ENCODE assay signal across 14 cellular contexts in the genomic region with DNA sequence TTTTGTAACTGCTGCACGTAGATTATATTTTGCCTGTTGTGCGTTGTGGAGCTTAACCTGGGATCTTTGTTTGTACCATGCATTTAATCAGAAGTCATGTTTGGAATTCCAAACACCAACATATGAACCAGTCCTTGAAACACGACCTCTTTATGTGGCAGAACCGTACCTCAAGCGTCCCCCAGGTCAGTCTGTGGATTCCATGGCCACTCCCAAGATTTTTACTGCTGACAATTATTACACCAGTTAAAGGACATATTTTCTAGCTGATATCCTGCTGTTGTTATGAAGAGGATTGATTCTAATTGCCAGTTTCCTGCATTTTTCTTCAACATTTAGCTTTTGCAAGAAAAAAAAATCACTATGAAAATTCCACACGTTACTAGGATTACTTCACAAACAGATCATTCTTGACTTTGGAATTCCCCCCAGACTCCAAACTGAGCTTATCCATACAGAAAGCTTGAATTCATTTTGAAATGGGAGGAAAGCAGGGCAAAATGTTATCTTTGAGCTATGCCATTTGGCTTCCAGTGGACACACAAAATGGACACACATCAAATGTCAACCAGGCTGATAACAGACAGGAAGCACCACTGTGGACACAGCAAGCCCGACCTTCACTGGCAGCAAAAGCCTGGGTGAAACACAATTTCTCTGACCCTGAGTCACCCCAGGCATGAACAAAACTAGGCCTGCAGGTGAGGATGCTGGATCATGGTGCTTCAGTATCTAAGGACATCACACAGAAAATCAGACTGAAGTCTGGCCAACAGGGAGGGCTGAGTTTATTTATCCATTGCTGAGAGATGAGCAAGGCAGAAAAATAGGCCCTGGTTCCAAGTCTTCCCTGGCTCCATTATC.
DNase-seq lines count a peak whose midpoint lies in the region; ATAC-seq and TF ChIP-seq lines count a peak whose summit lies in the region.
"Had no signal": no experiment of that assay in that cellular context is flagged by ENCODE, and none has a peak within 500 bp of the region (broad histone marks: within the 10 kb centered on the region; RNA-seq: fewer than 3 reads in every experiment).

No MANE protein-coding gene starts in this region.

- TF ChIP-seq CTCF in lower lobe of right lung (IDR thresholded peaks at IDR 0.05): no peak
- no peak for TF ChIP-seq CTCF in transverse colon (IDR thresholded peaks at IDR 0.05)

- 48 to 58% methylated on average over 6 to 7 of the region's 7 CpGs for WGBS in transverse colon (ENCODE audit: low coverage in 1 of 2), 2 donors

- no peaks in the 10 kb centered on the region for H3K9me3 ChIP-seq in lower lobe of right lung
- no peaks in the 10 kb centered on the region for H3K9me3 ChIP-seq in transverse colon

- no peak for TF ChIP-seq POLR2A in transverse colon (IDR thresholded peaks at IDR 0.05)

- TF ChIP-seq EP300 in transverse colon (IDR thresholded peaks at IDR 0.05; ENCODE audit: low read depth): no peak

- peak overlapping the region; percentile 12 for H3K27ac ChIP-seq in lower lobe of right lung
- H3K27ac ChIP-seq in transverse colon: no peak overlapping the region
- H3K27ac ChIP-seq: KMS-11, WERI-Rb-1 had no signal

- intact Hi-C loops in Right ventricle myocardium superior (cut with DNase I) (no loop called here), cardiac septum (cut with DNase I) (loop anchor here (5.0 kb wide), 1 partner anchor 664 kb away; no protein-coding TSS in a partner anchor), lower lobe of right lung (cut with DNase I) (no loop called here), transverse colon (cut with DNase I; ENCODE audit: low total_unique reads) (no loop called here)

- H3K4me1 ChIP-seq in lower lobe of right lung (peaks cover 31% of the 10 kb centered on the region), transverse colon (peaks cover 0 to 29% (median 16%) of the 10 kb centered on the region in 4 donors)

- ATAC-seq in Right ventricle myocardium superior (ENCODE audit: poor library complexity) (peak; percentile 16), lower lobe of right lung (peak in 1 of 2 donors; percentile 35), GM21576 (IDR thresholded peaks at IDR 0.05; ENCODE audit: unreplicated experiment) (no peak)

- H3K36me3 ChIP-seq in lower lobe of right lung: no peaks in the 10 kb centered on the region
- no peaks in the 10 kb centered on the region for H3K36me3 ChIP-seq in transverse colon
- H3K36me3 ChIP-seq: WERI-Rb-1 had no signal

- H3K27me3 ChIP-seq in lower lobe of right lung (ENCODE audit: low read depth) (no peaks in the 10 kb centered on the region), transverse colon (no peaks in the 10 kb centered on the region)

- no peak for DNase-seq in Right ventricle myocardium superior
- DNase-seq in cardiac septum (ENCODE audit: low spot score): no peak
- peak; percentile 94 to 99 for DNase-seq in dermis microvascular lymphatic vessel endothelial cell (ENCODE audit: low read depth in 2 of 2)
- no peak for DNase-seq in lower lobe of right lung
- no peak for DNase-seq in transverse colon
- no peak for DNase-seq in NCI-H1105 treated with DMSO at 0.1 percent for 48 hours (lab: John Stamatoyannopoulos, UW)
- no peak for DNase-seq in globus pallidus (ENCODE audit: low spot score)
- DNase-seq: activated T-cell treated with anti-CD3 and anti-CD28 coated beads, Interleukin-2, amount 50 U/mL, for 48 hours; caudate nucleus; GOT3; midbrain; WERI-Rb-1 had no signal

- H3K4me3 ChIP-seq in lower lobe of right lung: no peak overlapping the region
- no peak overlapping the region for H3K4me3 ChIP-seq in transverse colon

- in situ Hi-C loops in transverse colon (cut with MboI; ENCODE audit: low pct_ligation_motif_present in 1 of 4, low pct_unique_long_range_greater_than_20kb in 1 of 4, low sequenced_read_pairs in 3 of 4): no loop called here

Comparison
In these comparisons a context has a peak if more than half of its experiments do, and no peak if none do; other contexts are left out.
1. DNase-seq: peak in dermis microvascular lymphatic vessel endothelial cell (2 of 2); none in Right ventricle myocardium superior (single experiment), cardiac septum (single experiment), lower lobe of right lung (single experiment), transverse colon (single experiment), NCI-H1105 treated with DMSO at 0.1 percent for 48 hours (single experiment) and globus pallidus (single experiment).